Comparison of ENCODE assay signal across 8 cellular contexts in the genomic region with DNA sequence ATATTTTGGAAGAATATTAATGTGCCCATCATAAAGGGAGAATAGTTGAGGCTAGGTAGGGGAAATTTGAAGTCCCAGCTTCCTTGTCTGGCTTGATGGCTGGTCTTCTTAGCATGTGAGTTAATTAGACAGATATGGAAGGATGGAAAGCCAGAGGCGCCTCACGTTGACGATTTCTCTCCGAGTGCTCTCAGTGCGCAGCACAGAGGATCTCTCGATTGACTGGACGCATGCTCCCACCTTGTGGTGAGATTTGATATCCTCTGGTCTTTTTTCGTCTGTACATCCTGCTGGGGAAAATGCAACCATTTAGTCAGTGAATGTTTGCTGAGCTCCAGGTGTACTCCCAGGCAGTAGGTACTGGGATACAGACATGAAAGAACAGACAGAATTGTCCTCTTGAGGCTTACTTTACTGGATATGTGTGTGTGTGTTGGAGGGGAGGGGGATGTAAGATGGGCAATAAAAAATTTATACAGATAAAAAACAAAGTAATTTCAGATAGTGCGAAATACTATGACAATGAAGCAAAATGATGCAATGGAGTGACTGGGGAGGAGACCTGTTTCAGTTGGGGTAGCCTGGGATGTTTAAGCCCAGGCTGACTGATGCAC.
DNase-seq lines count a peak whose midpoint lies in the region; ATAC-seq and TF ChIP-seq lines count a peak whose summit lies in the region.

No MANE protein-coding gene starts in this region.

- no peak overlapping the region for H3K27ac ChIP-seq in neural cell (ENCODE audit: low read length)
- H3K27ac ChIP-seq in thoracic aorta, result no peak overlapping the region

- no peaks in the 10 kb centered on the region for H3K27me3 ChIP-seq in GM06990 (replicated peaks; ENCODE audit: control insufficient read depth, insufficient read depth, low read length)
- H3K27me3 ChIP-seq in neural cell (ENCODE audit: insufficient read depth, low read depth, low read length), result no peaks in the 10 kb centered on the region
- no peaks in the 10 kb centered on the region for H3K27me3 ChIP-seq in thoracic aorta (replicated peaks; ENCODE audit: insufficient read depth)

- no peak overlapping the region for H3K9ac ChIP-seq in neural cell (ENCODE audit: low read length)

- H2AFZ ChIP-seq in neural cell (ENCODE audit: low read depth, low read length), result no peak overlapping the region

- H3K9me2 ChIP-seq in neural cell (ENCODE audit: insufficient read depth, low read length), result no peaks in the 10 kb centered on the region

- TF ChIP-seq CTCF in GM06990 (IDR thresholded peaks at IDR 0.05; ENCODE audit: insufficient read depth, low read length, poor library complexity, severe bottlenecking) (peak; percentile 41), neural cell (IDR thresholded peaks at IDR 0.05; ENCODE audit: poor library complexity, severe bottlenecking) (peak; percentile 93), thoracic aorta (IDR thresholded peaks at IDR 0.05) (peak; percentile 71)

- no peaks in the 10 kb centered on the region for H4K20me1 ChIP-seq in neural cell (ENCODE audit: insufficient read depth)

- DNase-seq in GM06990 (ENCODE audit: extremely low read depth, insufficient read length), result no peak
- peak; percentile 46 for DNase-seq in HS-27A (ENCODE audit: low read depth)
- DNase-seq in activated CD8-positive, alpha-beta memory T cell treated with anti-CD3 and anti-CD28 coated beads for 24 hours, result peak; percentile 77
- no peak for DNase-seq in thoracic aorta (ENCODE audit: low spot score)
- DNase-seq in SHP77 (lab: John Stamatoyannopoulos, UW), result no peak
- DNase-seq in NCI-H1105 treated with DMSO at 0.1 percent for 48 hours (lab: John Stamatoyannopoulos, UW), result no peak

- no peaks in the 10 kb centered on the region for H3K4me1 ChIP-seq in thoracic aorta (ENCODE audit: control insufficient read depth in 1 of 2, low read depth in 2 of 2)

- H3K79me2 ChIP-seq in neural cell (replicated peaks; ENCODE audit: insufficient read depth, low read length), result no peaks in the 10 kb centered on the region

- H3F3A ChIP-seq in neural cell (ENCODE audit: insufficient read depth, low read length, poor library complexity, severe bottlenecking), result no peaks in the 10 kb centered on the region

- peak; percentile 92 for TF ChIP-seq RAD21 in neural cell (conservative IDR thresholded peaks at IDR 0.05)

- H3K4me3 ChIP-seq in GM06990 (replicated peaks; ENCODE audit: low read depth, low read length), result no peak overlapping the region
- no peak overlapping the region for H3K4me3 ChIP-seq in neural cell (ENCODE audit: low read length)
- no peak overlapping the region for H3K4me3 ChIP-seq in thoracic aorta

- H3K36me3 ChIP-seq in GM06990 (ENCODE audit: control insufficient read depth, insufficient read depth, low read length), result no peaks in the 10 kb centered on the region
- no peaks in the 10 kb centered on the region for H3K36me3 ChIP-seq in neural cell (ENCODE audit: insufficient read depth, low read length)
- H3K36me3 ChIP-seq in thoracic aorta, result no peaks in the 10 kb centered on the region

- no peak overlapping the region for H3K4me2 ChIP-seq in neural cell (ENCODE audit: low read length)

- ATAC-seq in esophagus mucosa, result peak; percentile 93
- peak; percentile 94 for ATAC-seq in thoracic aorta (ENCODE audit: insufficient number of reproducible peaks, low FRiP score, low read depth)

- TF ChIP-seq EP300 in neural cell (conservative IDR thresholded peaks at IDR 0.05; ENCODE audit: poor library complexity, severe bottlenecking), result no peak

- H3K9me3 ChIP-seq in neural cell (ENCODE audit: low read length), result no peaks in the 10 kb centered on the region
- no peaks in the 10 kb centered on the region for H3K9me3 ChIP-seq in thoracic aorta

TF ChIP-seq in neural cell, 6 proteins besides CTCF, POLR2A, EP300 and RAD21:
- TF ChIP-seq POLR2AphosphoS5 (IDR thresholded peaks at IDR 0.05), result no peak
- no peak for TF ChIP-seq TAF1 (IDR thresholded peaks at IDR 0.05; ENCODE audit: low read depth)
- TF ChIP-seq, protein P1, sequence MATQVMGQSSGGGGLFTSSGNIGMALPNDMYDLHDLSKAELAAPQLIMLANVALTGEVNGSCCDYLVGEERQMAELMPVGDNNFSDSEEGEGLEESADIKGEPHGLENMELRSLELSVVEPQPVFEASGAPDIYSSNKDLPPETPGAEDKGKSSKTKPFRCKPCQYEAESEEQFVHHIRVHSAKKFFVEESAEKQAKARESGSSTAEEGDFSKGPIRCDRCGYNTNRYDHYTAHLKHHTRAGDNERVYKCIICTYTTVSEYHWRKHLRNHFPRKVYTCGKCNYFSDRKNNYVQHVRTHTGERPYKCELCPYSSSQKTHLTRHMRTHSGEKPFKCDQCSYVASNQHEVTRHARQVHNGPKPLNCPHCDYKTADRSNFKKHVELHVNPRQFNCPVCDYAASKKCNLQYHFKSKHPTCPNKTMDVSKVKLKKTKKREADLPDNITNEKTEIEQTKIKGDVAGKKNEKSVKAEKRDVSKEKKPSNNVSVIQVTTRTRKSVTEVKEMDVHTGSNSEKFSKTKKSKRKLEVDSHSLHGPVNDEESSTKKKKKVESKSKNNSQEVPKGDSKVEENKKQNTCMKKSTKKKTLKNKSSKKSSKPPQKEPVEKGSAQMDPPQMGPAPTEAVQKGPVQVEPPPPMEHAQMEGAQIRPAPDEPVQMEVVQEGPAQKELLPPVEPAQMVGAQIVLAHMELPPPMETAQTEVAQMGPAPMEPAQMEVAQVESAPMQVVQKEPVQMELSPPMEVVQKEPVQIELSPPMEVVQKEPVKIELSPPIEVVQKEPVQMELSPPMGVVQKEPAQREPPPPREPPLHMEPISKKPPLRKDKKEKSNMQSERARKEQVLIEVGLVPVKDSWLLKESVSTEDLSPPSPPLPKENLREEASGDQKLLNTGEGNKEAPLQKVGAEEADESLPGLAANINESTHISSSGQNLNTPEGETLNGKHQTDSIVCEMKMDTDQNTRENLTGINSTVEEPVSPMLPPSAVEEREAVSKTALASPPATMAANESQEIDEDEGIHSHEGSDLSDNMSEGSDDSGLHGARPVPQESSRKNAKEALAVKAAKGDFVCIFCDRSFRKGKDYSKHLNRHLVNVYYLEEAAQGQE (IDR thresholded peaks at IDR 0.05; ENCODE audit: borderline replicate concordance), result no peak
- TF ChIP-seq EZH2 (IDR thresholded peaks at IDR 0.05; ENCODE audit: borderline replicate concordance, insufficient read depth, low read length, poor library complexity, severe bottlenecking), result no peak
- TF ChIP-seq MXI1 (conservative IDR thresholded peaks at IDR 0.05; ENCODE audit: poor library complexity, severe bottlenecking), result no peak
- peak; percentile 94 for TF ChIP-seq SMC3 (conservative IDR thresholded peaks at IDR 0.05; ENCODE audit: poor library complexity)

Comparison
In these comparisons a context has a peak if more than half of its experiments do, and no peak if none do; other contexts are left out.
1. DNase-seq: peak in HS-27A (single experiment) and activated CD8-positive, alpha-beta memory T cell treated with anti-CD3 and anti-CD28 coated beads for 24 hours (single experiment); none in GM06990 (single experiment), thoracic aorta (single experiment), SHP77 (0 of 2) and NCI-H1105 treated with DMSO at 0.1 percent for 48 hours (single experiment).
2. CTCF ChIP-seq: peak in every context shown above with its lines; median percentile 93 in neural cell; 71 in thoracic aorta; 41 in GM06990.